8 cellular contexts compared by ENCODE assay signal in genomic region chr17:4948997-4949320, GRCh38. TPM values are rescaled to one million over a fixed set of nuclear protein-coding genes. Genes with fewer than 3 reads are reported as not detected.
DNase-seq lines count a peak whose midpoint lies in the region; ATAC-seq and TF ChIP-seq lines count a peak whose summit lies in the region.

No MANE protein-coding gene starts in this region.

- no peaks in the 10 kb centered on the region for H3K27me3 Mint-ChIP-seq in CD8-positive, alpha-beta T cell (ENCODE audit: low read depth)
- peaks cover 1% of the 10 kb centered on the region for H3K27me3 Mint-ChIP-seq in activated naive CD8-positive, alpha-beta T cell treated with anti-CD3 and anti-CD28 coated beads, Interleukin-2, amount 50 U/mL, for 24 hours

- under 1% methylated on average over 29 of the region's 29 CpGs for WGBS in prostate gland

- peaks cover 45% of the 10 kb centered on the region for H3K4me1 Mint-ChIP-seq in CD8-positive, alpha-beta T cell (ENCODE audit: low read depth)
- peaks cover 47% of the 10 kb centered on the region for H3K4me1 Mint-ChIP-seq in activated naive CD8-positive, alpha-beta T cell treated with anti-CD3 and anti-CD28 coated beads, Interleukin-2, amount 50 U/mL, for 24 hours

- DNase-seq in CD8-positive, alpha-beta T cell: peak; percentile 44 to 84 (median 66)
- DNase-seq in SHP77 treated with DMSO at 0.1 percent for 48 hours (lab: John Stamatoyannopoulos, UW) (peak; percentile 77), cardiac septum (ENCODE audit: low spot score) (peak; percentile 89), prostate gland (ENCODE audit: low spot score) (peak; percentile 73), Ammon's horn (ENCODE audit: low spot score) (no peak)
- DNase-seq in activated naive CD8-positive, alpha-beta T cell treated with anti-CD3 and anti-CD28 coated beads, Interleukin-2, amount 50 U/mL, for 24 hours: peak; percentile 81

- CTCF ChIA-PET in CD8-positive, alpha-beta T cell (lab: Charles Lee): interaction anchor here (0.7 to 1.6 kb wide), 3 partner anchors 10 to 50 kb away, joined by 3 to 6 read pairs (median 3); partner anchors contain the start of gene SLC25A11

- H3K4me3 ChIP-seq in CD8-positive, alpha-beta T cell (ENCODE audit: low read depth, low read length): peak overlapping the region; percentile 100
- peak overlapping the region; percentile 95 for H3K4me3 ChIP-seq in HUES6 (ENCODE audit: low read depth, low read length)
- H3K4me3 ChIP-seq in prostate gland: peak overlapping the region; percentile 94 to 100

- peak overlapping the region; percentile 96 for H3K9ac ChIP-seq in HUES6 (ENCODE audit: low read length)

- peak overlapping the region; percentile 72 for H3K27ac ChIP-seq in CD8-positive, alpha-beta T cell (ENCODE audit: low read depth, low read length)
- H3K27ac ChIP-seq in HUES6 (ENCODE audit: low read depth, low read length) (peak overlapping the region; percentile 99), prostate gland (peak overlapping the region; percentile 88 to 96)

- H3K4me3 Mint-ChIP-seq in CD8-positive, alpha-beta T cell: peak overlapping the region; percentile 94
- H3K4me3 Mint-ChIP-seq in activated naive CD8-positive, alpha-beta T cell treated with anti-CD3 and anti-CD28 coated beads, Interleukin-2, amount 50 U/mL, for 24 hours: peak overlapping the region; percentile 99

- TF ChIP-seq CTCF in CD8-positive, alpha-beta T cell (IDR thresholded peaks at IDR 0.05): no peak
- peak in 1 of 4 experiments; percentile 8 for TF ChIP-seq CTCF in prostate gland (IDR thresholded peaks at IDR 0.05)

- H3K4me1 ChIP-seq in CD8-positive, alpha-beta T cell (ENCODE audit: insufficient read depth, low read length): peaks cover 37% of the 10 kb centered on the region
- H3K4me1 ChIP-seq in HUES6 (ENCODE audit: control insufficient read depth, insufficient read depth, low read length): peaks cover 55% of the 10 kb centered on the region
- H3K4me1 ChIP-seq in prostate gland (replicated peaks): peaks cover 15% of the 10 kb centered on the region

- TF ChIP-seq POLR2A in prostate gland (IDR thresholded peaks at IDR 0.05): peak; percentile 49

- H3K9me3 ChIP-seq in CD8-positive, alpha-beta T cell (ENCODE audit: low read length): no peaks in the 10 kb centered on the region
- H3K9me3 ChIP-seq in HUES6 (ENCODE audit: control insufficient read depth, insufficient read depth, low read depth, low read length) (no peaks in the 10 kb centered on the region), prostate gland (no peaks in the 10 kb centered on the region)

- peaks cover 25% of the 10 kb centered on the region for H3K36me3 ChIP-seq in CD8-positive, alpha-beta T cell (ENCODE audit: insufficient read depth, low read length)
- H3K36me3 ChIP-seq in HUES6 (ENCODE audit: control insufficient read depth, insufficient read depth, low read length) (peaks cover 39% of the 10 kb centered on the region), prostate gland (no peaks in the 10 kb centered on the region)

- no peaks in the 10 kb centered on the region for H3K27me3 ChIP-seq in CD8-positive, alpha-beta T cell (ENCODE audit: insufficient read depth, low read length)
- H3K27me3 ChIP-seq in HUES6 (ENCODE audit: control insufficient read depth, insufficient read depth, low read length) (no peaks in the 10 kb centered on the region), prostate gland (replicated peaks; ENCODE audit: insufficient read depth) (no peaks in the 10 kb centered on the region)

- peak; percentile 26 for ATAC-seq in CD8-positive, alpha-beta T cell
- peak; percentile 32 for ATAC-seq in GM19372 (IDR thresholded peaks at IDR 0.05; ENCODE audit: low read depth, unreplicated experiment)
- ATAC-seq in activated naive CD8-positive, alpha-beta T cell treated with anti-CD3 and anti-CD28 coated beads, Interleukin-2, amount 50 U/mL, for 24 hours: peak; percentile 34

- H3K36me3 Mint-ChIP-seq in CD8-positive, alpha-beta T cell: peaks cover 36% of the 10 kb centered on the region
- peaks cover 36% of the 10 kb centered on the region for H3K36me3 Mint-ChIP-seq in activated naive CD8-positive, alpha-beta T cell treated with anti-CD3 and anti-CD28 coated beads, Interleukin-2, amount 50 U/mL, for 24 hours (ENCODE audit: low read depth)

- intact Hi-C loops in CD8-positive, alpha-beta T cell (cut with DNase I, micrococcal nuclease): loop anchor here (1.0 to 5.0 kb wide), 8 partner anchors 9 to 582 kb away; partner anchors contain the start of genes ARRB2 (in 2 of the 2), RNF167 (in 2 of the 2), SLC25A11 (in 2 of the 2) and SPAG7 (in 2 of the 2)
- intact Hi-C loops in cardiac septum (cut with DNase I) (loop anchor here (1.0 to 2.0 kb wide), 2 partner anchors 9 to 50 kb away; partner anchors contain the start of genes RNF167 and SLC25A11), prostate gland (cut with DNase I) (loop anchor here (1.0 to 5.0 kb wide), 3 partner anchors 18 to 48 kb away; partner anchors contain the start of genes CAMTA2, INCA1, KIF1C and SPAG7)

- peak overlapping the region; percentile 93 for H3K27ac Mint-ChIP-seq in CD8-positive, alpha-beta T cell
- H3K27ac Mint-ChIP-seq in activated naive CD8-positive, alpha-beta T cell treated with anti-CD3 and anti-CD28 coated beads, Interleukin-2, amount 50 U/mL, for 24 hours: peak overlapping the region; percentile 100

- POLR2A ChIA-PET in CD8-positive, alpha-beta T cell (lab: Charles Lee): interaction anchor here (0.9 to 10.5 kb wide), 8 partner anchors 10 to 101 kb away, joined by 3 to 175 read pairs (median 4); partner anchors contain the start of genes C17orf107, CAMTA2, RNF167 and SLC25A11

- H3K9me3 Mint-ChIP-seq in CD8-positive, alpha-beta T cell: no peaks in the 10 kb centered on the region
- H3K9me3 Mint-ChIP-seq in activated naive CD8-positive, alpha-beta T cell treated with anti-CD3 and anti-CD28 coated beads, Interleukin-2, amount 50 U/mL, for 24 hours: no peaks in the 10 kb centered on the region

RNA-seq across cellular contexts. Expression of gene PFN1, which starts 0.6 kb away (rescaled TPM):
- 100 to 1,000 TPM; 321 to 326 TPM for total RNA-seq in CD8-positive, alpha-beta T cell
- total RNA-seq in cardiac septum (204 TPM), prostate gland (1,000 to 10,000 TPM in 1 of 2 donors, 100 to 1,000 TPM in 1; 646 to 1,039 TPM)

RNA-seq across cellular contexts. Expression of gene ENO3, which starts 2.0 kb away (rescaled TPM):
- 10 to 100 TPM; 17.6 to 18.5 TPM for total RNA-seq in CD8-positive, alpha-beta T cell
- total RNA-seq in cardiac septum: 382 TPM
- total RNA-seq in prostate gland: 10 to 100 TPM in 1 of 2 donors, 1 to 10 TPM in 1; 9.7 to 10.2 TPM

RNA-seq across cellular contexts. Expression of gene RNF167, which starts 8.9 kb away (rescaled TPM):
- 10 to 100 TPM; 49.3 to 52.2 TPM for total RNA-seq in CD8-positive, alpha-beta T cell
- total RNA-seq in cardiac septum (84.7 TPM), prostate gland (100 to 1,000 TPM in 1 of 2 donors, 10 to 100 TPM in 1; 78.7 to 138 TPM)

RNA-seq across cellular contexts. Expression of gene SLC25A11, which starts 9.1 kb away (rescaled TPM):
- 10 to 100 TPM; 15.8 to 16.3 TPM for total RNA-seq in CD8-positive, alpha-beta T cell
- 176 TPM for total RNA-seq in cardiac septum
- 10 to 100 TPM; 40.5 to 68.0 TPM for total RNA-seq in prostate gland

RNA-seq across cellular contexts. Expression of gene GP1BA, which starts 16.9 kb away (rescaled TPM):
- not detected for total RNA-seq in CD8-positive, alpha-beta T cell
- total RNA-seq in cardiac septum: not detected
- total RNA-seq in prostate gland: not detected

Comparison
In these comparisons a context has a peak if more than half of its experiments do, and no peak if none do; other contexts are left out.
1. RNA of gene ENO3, which starts 2.0 kb away (total RNA-seq): 382 TPM in cardiac septum (single experiment); 17.6 to 18.5 TPM in CD8-positive, alpha-beta T cell and 9.7 to 10.2 TPM in prostate gland; every median in the first group is over 10 times any median in the second.
2. Peak in every context shown above with its lines, with median percentiles within 50 percentile points of each other: ATAC-seq, H3K27ac ChIP-seq and H3K4me3 ChIP-seq.